Comparison of ENCODE assay signal across 16 cellular contexts in genomic region chr16:54075446-54075845, GRCh38.
A peak's percentile ranks its signal among the peaks of the same experiment; 100 is the strongest.
DNase-seq lines count a peak whose midpoint lies in the region; ATAC-seq and TF ChIP-seq lines count a peak whose summit lies in the region.
"Had no signal": no experiment of that assay in that cellular context is flagged by ENCODE, and none has a peak within 500 bp of the region (broad histone marks: within the 10 kb centered on the region; RNA-seq: fewer than 3 reads in every experiment).

No MANE protein-coding gene starts in this region.

- TF ChIP-seq CTCF in 22Rv1 (IDR thresholded peaks at IDR 0.05) (no peak), foreskin keratinocyte (conservative IDR thresholded peaks at IDR 0.05) (no peak)

- no peaks in the 10 kb centered on the region for H3K9me3 Mint-ChIP-seq in activated CD4-positive, alpha-beta T cell treated with anti-CD3 and anti-CD28 coated beads for 36 hours (ENCODE audit: low read depth)
- H3K9me3 Mint-ChIP-seq: CD4-positive, alpha-beta memory T cell; HFFc6 had no signal

- no peak overlapping the region for H3K4me3 Mint-ChIP-seq in activated CD4-positive, alpha-beta T cell treated with anti-CD3 and anti-CD28 coated beads for 36 hours
- H3K4me3 Mint-ChIP-seq: CD4-positive, alpha-beta memory T cell; HFFc6 had no signal

- CTCF ChIA-PET in HEK293T (lab: Yijun Ruan, JAX): no interaction called here
- CTCF ChIA-PET in activated CD4-positive, alpha-beta T cell treated with anti-CD3 and anti-CD28 coated beads for 36 hours (lab: Charles Lee): no interaction called here

- H3K36me3 Mint-ChIP-seq in activated CD4-positive, alpha-beta T cell treated with anti-CD3 and anti-CD28 coated beads for 36 hours (ENCODE audit: low read depth): no peaks in the 10 kb centered on the region

- peak overlapping the region; percentile 17; the same call in 1 of the 2 replicates for H3K27ac ChIP-seq in 22Rv1
- peak overlapping the region; percentile 26 for H3K27ac ChIP-seq in foreskin keratinocyte

- no peak overlapping the region for H3K27ac Mint-ChIP-seq in activated CD4-positive, alpha-beta T cell treated with anti-CD3 and anti-CD28 coated beads for 36 hours
- H3K27ac Mint-ChIP-seq: HFFc6 had no signal

- peaks cover 13% of the 10 kb centered on the region for H3K4me1 ChIP-seq in foreskin keratinocyte
- H3K4me1 ChIP-seq: HAP-1 had no signal

- POLR2A ChIA-PET in HEK293T (lab: Yijun Ruan, JAX): no interaction called here
- POLR2A ChIA-PET in activated CD4-positive, alpha-beta T cell treated with anti-CD3 and anti-CD28 coated beads for 36 hours (lab: Charles Lee): no interaction called here

- no peaks in the 10 kb centered on the region for H3K27me3 Mint-ChIP-seq in activated CD4-positive, alpha-beta T cell treated with anti-CD3 and anti-CD28 coated beads for 36 hours
- H3K27me3 Mint-ChIP-seq: CD4-positive, alpha-beta memory T cell had no signal

- no peak for ATAC-seq in foreskin keratinocyte
- no peak for ATAC-seq in activated CD4-positive, alpha-beta T cell treated with anti-CD3 and anti-CD28 coated beads for 36 hours
- no peak for ATAC-seq in GM21576 (IDR thresholded peaks at IDR 0.05; ENCODE audit: unreplicated experiment)

- H3K27me3 ChIP-seq in foreskin keratinocyte: no peaks in the 10 kb centered on the region

- no peaks in the 10 kb centered on the region for H3K4me1 Mint-ChIP-seq in activated CD4-positive, alpha-beta T cell treated with anti-CD3 and anti-CD28 coated beads for 36 hours

- DNase-seq in HEK293T (ENCODE audit: extremely low spot score) (no peak), foreskin keratinocyte (no peak), HCEC 1CT (no peak)
- no peak for DNase-seq in activated CD4-positive, alpha-beta T cell treated with anti-CD3 and anti-CD28 coated beads for 36 hours
- DNase-seq: C1 segment of cervical spinal cord; Calu3; CD4-positive, alpha-beta memory T cell; COR-L47; DMS53; DMS79 treated with DMSO at 0.1 percent for 48 hours; GF-D8; GOT3; HFFc6 had no signal

- intact Hi-C loops in activated CD4-positive, alpha-beta T cell treated with anti-CD3 and anti-CD28 coated beads for 36 hours (cut with DNase I, micrococcal nuclease): no loop called here

TF ChIP-seq in HEK293T, 16 proteins besides CTCF, POLR2A, EP300 and RAD21:
- TF ChIP-seq HDGF (IDR thresholded peaks at IDR 0.05; ENCODE audit: borderline replicate concordance) (no peak), PKNOX1 (IDR thresholded peaks at IDR 0.05) (peak; percentile 17; the same call in 1 of the 2 replicates)
